ENCODE assay signal across 8 cellular contexts in genomic region chr16:70428178-70428998, GRCh38. TPM values are rescaled to one million over a fixed set of nuclear protein-coding genes. Genes with fewer than 3 reads are reported as not detected.
DNase-seq lines count a peak whose midpoint lies in the region; ATAC-seq and TF ChIP-seq lines count a peak whose summit lies in the region.

No MANE protein-coding gene starts in this region.

- peaks cover 6% of the 10 kb centered on the region for H3K36me3 Mint-ChIP-seq in CD4-positive, alpha-beta T cell (ENCODE audit: low read depth)

- CTCF ChIA-PET in CD4-positive, alpha-beta T cell (lab: Charles Lee), result no interaction called here

- no peak overlapping the region for H3K4me3 Mint-ChIP-seq in CD4-positive, alpha-beta T cell

- peaks cover 51% of the 10 kb centered on the region for H3K4me1 Mint-ChIP-seq in CD4-positive, alpha-beta T cell (ENCODE audit: low read depth)

- no peaks in the 10 kb centered on the region for H3K27me3 Mint-ChIP-seq in CD4-positive, alpha-beta T cell

- DNase-seq in CD4-positive, alpha-beta T cell, result peak in 2 of 10 experiments; percentile 9 to 21
- peak; percentile 52 for DNase-seq in NCI-H1092 (lab: John Stamatoyannopoulos, UW)
- peak; percentile 75 for DNase-seq in activated CD4-positive, alpha-beta T cell treated with anti-CD3 and anti-CD28 coated beads for 48 hours
- DNase-seq in epithelial cell of prostate (ENCODE audit: low read depth, low spot score), result peak; percentile 48
- DNase-seq in mucosa of gallbladder (ENCODE audit: low spot score), result peak; percentile 85
- peak in 45 of 49 donors; percentile 18 to 89 (median 59) for DNase-seq in substantia nigra (lab: John Stamatoyannopoulos, UW)
- no peak for DNase-seq in NCI-H1048 (lab: John Stamatoyannopoulos, UW)

- no peaks in the 10 kb centered on the region for H3K9me3 ChIP-seq in CD4-positive, alpha-beta T cell (ENCODE audit: control insufficient read depth, low read length)

- peak overlapping the region; percentile 77 for H3K27ac Mint-ChIP-seq in CD4-positive, alpha-beta T cell

- TF ChIP-seq CTCF in CD4-positive, alpha-beta T cell (IDR thresholded peaks at IDR 0.05), result no peak

- intact Hi-C loops in CD4-positive, alpha-beta T cell (cut with DNase I, micrococcal nuclease), result no loop called here

- ATAC-seq in CD4-positive, alpha-beta T cell (ENCODE audit: poor library complexity), result no peak
- peak; percentile 38 for ATAC-seq in GM19463 (IDR thresholded peaks at IDR 0.05; ENCODE audit: unreplicated experiment)

- H3K27me3 ChIP-seq in CD4-positive, alpha-beta T cell (ENCODE audit: control insufficient read depth, insufficient read depth, low read length), result no peaks in the 10 kb centered on the region

- POLR2A ChIA-PET in CD4-positive, alpha-beta T cell (lab: Charles Lee), result interaction anchor here (1.1 kb wide), 1 partner anchor 47 kb away, joined by 3 read pairs; no protein-coding TSS in a partner anchor

- H3K9me3 Mint-ChIP-seq in CD4-positive, alpha-beta T cell, result no peaks in the 10 kb centered on the region

- no peak overlapping the region for H3K27ac ChIP-seq in CD4-positive, alpha-beta T cell (ENCODE audit: low read depth, low read length)
- H3K27ac ChIP-seq in epithelial cell of prostate (no peak overlapping the region), substantia nigra (ENCODE audit: low read depth, low read length, poor library complexity, severe bottlenecking) (peak overlapping the region; percentile 63)

RNA-seq across cellular contexts. Expression of gene ST3GAL2, which starts 10.5 kb away (rescaled TPM):
- total RNA-seq in CD4-positive, alpha-beta T cell, result 10 to 100 TPM in 1 of 2 experiments, 1 to 10 TPM in 1; 9.8 to 11.1 TPM
- total RNA-seq in mucosa of gallbladder, result 22.9 TPM

RNA-seq across cellular contexts. Expression of gene FCSK, which starts 26.0 kb away (rescaled TPM):
- 10 to 100 TPM; 21.8 to 25.4 TPM for total RNA-seq in CD4-positive, alpha-beta T cell
- 38.0 TPM for total RNA-seq in mucosa of gallbladder
